Comparison of ENCODE assay signal across 30 cellular contexts in the genomic region with DNA sequence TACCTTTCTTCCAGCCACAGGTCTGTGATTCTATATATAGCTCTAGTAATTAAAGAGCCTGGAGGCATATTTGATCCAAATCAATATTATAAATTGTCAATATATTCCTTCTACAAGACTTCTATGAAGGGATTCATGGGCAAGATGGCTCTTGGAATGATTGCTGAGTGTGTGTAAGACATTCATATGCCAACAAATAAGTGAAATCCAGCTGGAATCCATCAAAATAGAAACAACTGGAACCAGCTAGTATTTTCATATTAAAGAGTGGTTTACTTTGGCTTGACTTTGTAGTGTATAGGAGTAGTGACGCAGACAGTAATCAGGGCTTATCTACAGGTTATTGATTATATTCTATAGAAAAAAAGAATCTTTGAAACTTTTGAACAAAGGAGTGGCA.
"Had no signal": no experiment of that assay in that cellular context is flagged by ENCODE, and none has a peak within 500 bp of the region (broad histone marks: within the 10 kb centered on the region; RNA-seq: fewer than 3 reads in every experiment).

No MANE protein-coding gene starts in this region.

- H3K36me3 ChIP-seq: adrenal gland, ascending aorta, cardiac muscle cell had no signal

- DNase-seq: activated B cell treated with CpG ODN at 0.5 μM for 24 hours; activated CD4-positive, alpha-beta memory T cell treated with anti-CD3 and anti-CD28 coated beads for 36 hours; activated CD4-positive, alpha-beta T cell treated with anti-CD3 and anti-CD28 coated beads for 4 hours; activated CD4-positive, alpha-beta T cell treated with anti-CD3 and anti-CD28 coated beads, Interleukin-2, amount 10 ng/mL, durations not matched to agents 24 days and 14 days; activated CD4-positive, alpha-beta T cell treated with anti-CD3 and anti-CD28 coated beads, Interleukin-2, amount 50 U/mL, for 1 hour; activated CD4-positive, alpha-beta T cell treated with anti-CD3 and anti-CD28 coated beads, Interleukin-2, amount 50 U/mL, for 4 hours; activated CD4-positive, CD25-positive, alpha-beta regulatory T cell treated with anti-CD3 and anti-CD28 coated beads, Interleukin-2, amount 50 U/mL, for 72 hours; activated CD8-positive, alpha-beta memory T cell treated with anti-CD3 and anti-CD28 coated beads, Interleukin-2, amount 50 U/mL, for 4 hours; activated CD8-positive, alpha-beta T cell treated with anti-CD3 and anti-CD28 coated beads for 36 hours; activated effector memory CD4-positive, alpha-beta T cell treated with anti-CD3 and anti-CD28 coated beads, Interleukin-2, amount 50 U/mL, for 16 hours; activated gamma-delta T cell treated with Interleukin-2 at 50 U/mL for 16 hours; activated naive CD4-positive, alpha-beta T cell; activated naive CD4-positive, alpha-beta T cell treated with anti-CD3 and anti-CD28 coated beads for 36 hours; activated naive CD4-positive, alpha-beta T cell treated with anti-CD3 and anti-CD28 coated beads, Interleukin-2, amount 50 U/mL, for 16 hours; activated naive CD8-positive, alpha-beta T cell treated with anti-CD3 and anti-CD28 coated beads for 36 hours; activated T-cell treated with anti-CD3 and anti-CD28 coated beads for 4 hours; activated T-cell treated with anti-CD3 and anti-CD28 coated beads, Interleukin-2, amount 50 U/mL, for 1 hour; activated T-cell treated with anti-CD3 and anti-CD28 coated beads, Interleukin-2, amount 50 U/mL, for 4 hours; activated T-cell treated with anti-CD3 and anti-CD28 coated beads, Interleukin-2, amount 50 U/mL, for 72 hours; adrenal gland; amniotic stem cell; anterior cingulate cortex; caudate nucleus; cerebellar nuclear complex; T-helper 1 cell; T-helper 2 cell; T-helper 9 cell had no signal

- H3K27me3 ChIP-seq: adrenal gland, ascending aorta, cardiac muscle cell had no signal

- H3K27ac ChIP-seq: adrenal gland, ascending aorta, cardiac muscle cell, VCaP had no signal

- H3K9me3 ChIP-seq: adrenal gland, ascending aorta had no signal

- H3K4me1 ChIP-seq: adrenal gland, ascending aorta had no signal

- H3K4me3 ChIP-seq: adrenal gland, ascending aorta, cardiac muscle cell had no signal
